1 cellular context compared by ENCODE assay signal in the genomic region with DNA sequence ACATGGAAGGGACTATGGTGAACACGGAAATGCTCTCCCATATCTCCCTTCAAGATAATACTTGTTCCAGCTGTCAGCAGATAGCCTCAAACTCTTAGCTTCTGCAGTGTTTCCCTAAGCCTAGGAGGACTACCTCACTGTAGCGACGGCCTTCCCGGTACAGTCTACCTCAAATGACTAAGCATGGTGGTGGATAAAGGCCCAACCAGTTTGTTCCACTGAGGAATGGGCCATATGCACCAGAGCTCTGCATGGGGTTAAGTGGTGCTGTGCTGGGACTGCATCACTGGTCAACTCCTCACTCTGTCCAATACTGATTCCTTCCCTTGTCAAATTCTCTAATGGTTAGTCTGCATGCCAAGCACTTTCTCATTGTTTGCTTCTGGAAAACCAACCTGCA.
TF ChIP-seq lines count a peak whose summit lies in the region.

No MANE protein-coding gene starts in this region.

TF ChIP-seq in GM23338, 12 proteins besides CTCF, POLR2A, EP300 and RAD21 (continued from another document):
- TF ChIP-seq, protein P1, sequence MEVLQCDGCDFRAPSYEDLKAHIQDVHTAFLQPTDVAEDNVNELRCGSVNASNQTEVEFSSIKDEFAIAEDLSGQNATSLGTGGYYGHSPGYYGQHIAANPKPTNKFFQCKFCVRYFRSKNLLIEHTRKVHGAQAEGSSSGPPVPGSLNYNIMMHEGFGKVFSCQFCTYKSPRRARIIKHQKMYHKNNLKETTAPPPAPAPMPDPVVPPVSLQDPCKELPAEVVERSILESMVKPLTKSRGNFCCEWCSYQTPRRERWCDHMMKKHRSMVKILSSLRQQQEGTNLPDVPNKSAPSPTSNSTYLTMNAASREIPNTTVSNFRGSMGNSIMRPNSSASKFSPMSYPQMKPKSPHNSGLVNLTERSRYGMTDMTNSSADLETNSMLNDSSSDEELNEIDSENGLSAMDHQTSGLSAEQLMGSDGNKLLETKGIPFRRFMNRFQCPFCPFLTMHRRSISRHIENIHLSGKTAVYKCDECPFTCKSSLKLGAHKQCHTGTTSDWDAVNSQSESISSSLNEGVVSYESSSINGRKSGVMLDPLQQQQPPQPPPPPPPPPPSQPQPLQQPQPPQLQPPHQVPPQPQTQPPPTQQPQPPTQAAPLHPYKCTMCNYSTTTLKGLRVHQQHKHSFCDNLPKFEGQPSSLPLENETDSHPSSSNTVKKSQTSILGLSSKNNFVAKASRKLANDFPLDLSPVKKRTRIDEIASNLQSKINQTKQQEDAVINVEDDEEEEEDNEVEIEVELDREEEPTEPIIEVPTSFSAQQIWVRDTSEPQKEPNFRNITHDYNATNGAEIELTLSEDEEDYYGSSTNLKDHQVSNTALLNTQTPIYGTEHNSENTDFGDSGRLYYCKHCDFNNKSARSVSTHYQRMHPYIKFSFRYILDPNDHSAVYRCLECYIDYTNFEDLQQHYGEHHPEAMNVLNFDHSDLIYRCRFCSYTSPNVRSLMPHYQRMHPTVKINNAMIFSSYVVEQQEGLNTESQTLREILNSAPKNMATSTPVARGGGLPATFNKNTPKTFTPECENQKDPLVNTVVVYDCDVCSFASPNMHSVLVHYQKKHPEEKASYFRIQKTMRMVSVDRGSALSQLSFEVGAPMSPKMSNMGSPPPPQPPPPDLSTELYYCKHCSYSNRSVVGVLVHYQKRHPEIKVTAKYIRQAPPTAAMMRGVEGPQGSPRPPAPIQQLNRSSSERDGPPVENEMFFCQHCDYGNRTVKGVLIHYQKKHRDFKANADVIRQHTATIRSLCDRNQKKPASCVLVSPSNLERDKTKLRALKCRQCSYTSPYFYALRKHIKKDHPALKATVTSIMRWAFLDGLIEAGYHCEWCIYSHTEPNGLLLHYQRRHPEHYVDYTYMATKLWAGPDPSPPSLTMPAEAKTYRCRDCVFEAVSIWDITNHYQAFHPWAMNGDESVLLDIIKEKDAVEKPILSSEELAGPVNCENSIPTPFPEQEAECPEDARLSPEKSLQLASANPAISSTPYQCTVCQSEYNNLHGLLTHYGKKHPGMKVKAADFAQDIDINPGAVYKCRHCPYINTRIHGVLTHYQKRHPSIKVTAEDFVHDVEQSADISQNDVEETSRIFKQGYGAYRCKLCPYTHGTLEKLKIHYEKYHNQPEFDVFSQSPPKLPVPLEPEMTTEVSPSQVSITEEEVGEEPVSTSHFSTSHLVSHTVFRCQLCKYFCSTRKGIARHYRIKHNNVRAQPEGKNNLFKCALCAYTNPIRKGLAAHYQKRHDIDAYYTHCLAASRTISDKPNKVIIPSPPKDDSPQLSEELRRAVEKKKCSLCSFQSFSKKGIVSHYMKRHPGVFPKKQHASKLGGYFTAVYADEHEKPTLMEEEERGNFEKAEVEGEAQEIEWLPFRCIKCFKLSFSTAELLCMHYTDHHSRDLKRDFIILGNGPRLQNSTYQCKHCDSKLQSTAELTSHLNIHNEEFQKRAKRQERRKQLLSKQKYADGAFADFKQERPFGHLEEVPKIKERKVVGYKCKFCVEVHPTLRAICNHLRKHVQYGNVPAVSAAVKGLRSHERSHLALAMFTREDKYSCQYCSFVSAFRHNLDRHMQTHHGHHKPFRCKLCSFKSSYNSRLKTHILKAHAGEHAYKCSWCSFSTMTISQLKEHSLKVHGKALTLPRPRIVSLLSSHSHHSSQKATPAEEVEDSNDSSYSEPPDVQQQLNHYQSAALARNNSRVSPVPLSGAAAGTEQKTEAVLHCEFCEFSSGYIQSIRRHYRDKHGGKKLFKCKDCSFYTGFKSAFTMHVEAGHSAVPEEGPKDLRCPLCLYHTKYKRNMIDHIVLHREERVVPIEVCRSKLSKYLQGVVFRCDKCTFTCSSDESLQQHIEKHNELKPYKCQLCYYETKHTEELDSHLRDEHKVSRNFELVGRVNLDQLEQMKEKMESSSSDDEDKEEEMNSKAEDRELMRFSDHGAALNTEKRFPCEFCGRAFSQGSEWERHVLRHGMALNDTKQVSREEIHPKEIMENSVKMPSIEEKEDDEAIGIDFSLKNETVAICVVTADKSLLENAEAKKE (CRISPR knock-in tag; IDR thresholded peaks at IDR 0.05), result no peak
